In the genomic region with DNA sequence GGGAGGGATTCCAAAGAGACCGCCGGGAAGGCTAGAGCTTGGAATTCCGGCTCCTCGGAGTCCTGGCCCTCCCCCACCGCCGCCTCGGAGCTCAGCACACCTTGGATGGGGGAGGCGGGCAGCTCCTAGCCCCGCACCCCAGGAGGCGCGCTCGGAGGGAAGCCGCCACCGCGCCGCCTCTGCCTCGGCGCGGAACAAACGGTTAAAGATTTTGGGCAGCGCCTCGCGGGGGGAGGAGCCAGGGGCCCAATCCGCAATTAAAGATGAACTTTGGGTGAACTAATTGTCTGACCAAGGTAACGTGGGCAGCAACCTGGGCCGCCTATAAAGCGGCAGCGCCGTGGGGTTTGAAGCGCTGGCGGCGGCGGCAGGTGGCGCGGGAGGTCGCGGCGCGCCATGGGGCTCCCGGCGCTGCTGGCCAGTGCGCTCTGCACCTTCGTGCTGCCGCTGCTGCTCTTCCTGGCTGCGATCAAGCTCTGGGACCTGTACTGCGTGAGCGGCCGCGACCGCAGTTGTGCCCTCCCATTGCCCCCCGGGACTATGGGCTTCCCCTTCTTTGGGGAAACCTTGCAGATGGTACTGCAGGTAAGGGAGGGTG, we compare ENCODE assay signal across 8 cellular contexts. TPM values are rescaled to one million over a fixed set of nuclear protein-coding genes. Genes with fewer than 3 reads are reported as not detected.
DNase-seq lines count a peak whose midpoint lies in the region; ATAC-seq, FAIRE-seq and TF ChIP-seq lines count a peak whose summit lies in the region.

A gene with protein sequence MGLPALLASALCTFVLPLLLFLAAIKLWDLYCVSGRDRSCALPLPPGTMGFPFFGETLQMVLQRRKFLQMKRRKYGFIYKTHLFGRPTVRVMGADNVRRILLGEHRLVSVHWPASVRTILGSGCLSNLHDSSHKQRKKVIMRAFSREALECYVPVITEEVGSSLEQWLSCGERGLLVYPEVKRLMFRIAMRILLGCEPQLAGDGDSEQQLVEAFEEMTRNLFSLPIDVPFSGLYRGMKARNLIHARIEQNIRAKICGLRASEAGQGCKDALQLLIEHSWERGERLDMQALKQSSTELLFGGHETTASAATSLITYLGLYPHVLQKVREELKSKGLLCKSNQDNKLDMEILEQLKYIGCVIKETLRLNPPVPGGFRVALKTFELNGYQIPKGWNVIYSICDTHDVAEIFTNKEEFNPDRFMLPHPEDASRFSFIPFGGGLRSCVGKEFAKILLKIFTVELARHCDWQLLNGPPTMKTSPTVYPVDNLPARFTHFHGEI (plus strand): TSS at position 355 of the 598 bp plus-strand sequence. CDS start 42 bp downstream, at position 397.

- no peak for ATAC-seq in HG03432 (IDR thresholded peaks at IDR 0.05; ENCODE audit: unreplicated experiment)

- H4K20me1 ChIP-seq in MM.1S (ENCODE audit: insufficient read depth, low read length) = no peaks in the 10 kb centered on the region

- H3K9me3 ChIP-seq in MM.1S (replicated peaks; ENCODE audit: insufficient read depth, low read length) = no peaks in the 10 kb centered on the region

- TF ChIP-seq CTCF in MM.1S (IDR thresholded peaks at IDR 0.05; ENCODE audit: low read length) = no peak
- no peak for TF ChIP-seq CTCF in neural crest cell (conservative IDR thresholded peaks at IDR 0.05)

- H3K9ac ChIP-seq in MM.1S (ENCODE audit: low read length) = peak within 1 kb of the TSS; percentile 61

- no peaks in the 10 kb centered on the region for H3K9me3 Mint-ChIP-seq in neural crest cell

- peak within 1 kb of the TSS; percentile 90 for H3K4me2 ChIP-seq in MM.1S (ENCODE audit: low read depth, low read length)

- H3K27ac ChIP-seq in MM.1S (ENCODE audit: low read length) = peak within 1 kb of the TSS; percentile 88; the same call in 1 of the 2 replicates

- H3K27me3 Mint-ChIP-seq in neural crest cell (ENCODE audit: low read depth) = peaks cover 98% of the 10 kb centered on the region

- peaks cover 22% of the 10 kb centered on the region for H3K4me1 Mint-ChIP-seq in neural crest cell

- H3K4me1 ChIP-seq in MM.1S (ENCODE audit: low read length) = peaks cover 35% of the 10 kb centered on the region

- peak within 1 kb of the TSS; percentile 79 for H3K4me3 Mint-ChIP-seq in neural crest cell

- DNase-seq in COLO668 (lab: John Stamatoyannopoulos, UW; ENCODE audit: unreplicated experiment) (peak; percentile 49), MM.1S (peak; percentile 77), dermis blood vessel endothelial cell (peak; percentile 40), neural crest cell (ENCODE audit: low read depth, low spot score) (no peak), COR-L47 (lab: John Stamatoyannopoulos, UW) (no peak), hippocampal formation (lab: John Stamatoyannopoulos, UW) (no peak), RCC 7860 (ENCODE audit: low spot score) (no peak)

- H3K9me2 ChIP-seq in MM.1S (replicated peaks; ENCODE audit: insufficient read depth, low read length) = no peaks in the 10 kb centered on the region

- peaks cover 9% of the 10 kb centered on the region for H3K27me3 ChIP-seq in MM.1S (replicated peaks; ENCODE audit: insufficient read depth, low read length)

- H3K27ac Mint-ChIP-seq in neural crest cell (ENCODE audit: unreplicated experiment) = no peak within 1 kb of the TSS

- H3K36me3 ChIP-seq in MM.1S (replicated peaks; ENCODE audit: insufficient read depth, low read length) = no peaks in the 10 kb centered on the region

- peak within 1 kb of the TSS; percentile 87 for H2AFZ ChIP-seq in MM.1S (ENCODE audit: low read length)

- peak within 1 kb of the TSS; percentile 97 for H3K4me3 ChIP-seq in MM.1S (ENCODE audit: low read length)

- H3K36me3 Mint-ChIP-seq in neural crest cell (ENCODE audit: low read depth) = no peaks in the 10 kb centered on the region

- H3K79me2 ChIP-seq in MM.1S (ENCODE audit: low read length) = peaks cover 26% of the 10 kb centered on the region

- H3F3A ChIP-seq in MM.1S (ENCODE audit: insufficient read depth, low read length) = peaks cover 57% of the 10 kb centered on the region

- no peak for FAIRE-seq in RCC 7860 (lab: Jason Lieb, UNC)

RNA-seq across cellular contexts. Expression of the gene that starts here (rescaled TPM):
- total RNA-seq in dermis blood vessel endothelial cell (2.2 and 2.7 TPM in 2 replicates), neural crest cell (0.23 and 0.30 TPM in 2 replicates)

Comparison
In these comparisons a context has a peak if more than half of its experiments do, and no peak if none do; other contexts are left out.
1. DNase-seq: peak in COLO668 (single experiment), MM.1S (single experiment) and dermis blood vessel endothelial cell (single experiment); none in neural crest cell (single experiment), COR-L47 (single experiment), hippocampal formation (0 of 2) and RCC 7860 (single experiment).